Comparison of ENCODE assay signal across 10 cellular contexts in genomic region chr13:54949735-54950134, GRCh38.
DNase-seq lines count a peak whose midpoint lies in the region; FAIRE-seq and TF ChIP-seq lines count a peak whose summit lies in the region.
"Had no signal": no experiment of that assay in that cellular context is flagged by ENCODE, and none has a peak within 500 bp of the region (broad histone marks: within the 10 kb centered on the region; RNA-seq: fewer than 3 reads in every experiment).

No MANE protein-coding gene starts in this region.

- no peaks in the 10 kb centered on the region for H3K27me3 Mint-ChIP-seq in activated T-cell treated with anti-CD3 and anti-CD28 coated beads, Interleukin-2, amount 50 U/mL, for 24 hours

- FAIRE-seq in H1 (lab: Jason Lieb, UNC) (no peak), kidney (lab: Jason Lieb, UNC) (no peak)
- FAIRE-seq: H54 had no signal

- no peak overlapping the region for H2BK120ac ChIP-seq in H1 (replicated peaks; ENCODE audit: low read depth, low read length)

- CTCF ChIA-PET in H1 (lab: Charles Lee; ENCODE audit: partially characterized antibody) = interaction anchor here (0.9 to 1.9 kb wide), 5 partner anchors 9 to 296 kb away, joined by 3 to 7 read pairs (median 3); no protein-coding TSS in a partner anchor

- H2BK12ac ChIP-seq in H1 (ENCODE audit: low read depth, low read length) = no peak overlapping the region

- H3K9ac ChIP-seq in H1 (replicated peaks in 1 of 4; ENCODE audit: extremely low read depth in 1 of 4, low read depth in 3 of 4, low read length in 3 of 4) (no peak overlapping the region), kidney (ENCODE audit: low read length in 2 of 2) (no peak overlapping the region)

- no peak for TF ChIP-seq CTCF in H1 (IDR thresholded peaks at IDR 0.05; ENCODE audit: control extremely low read depth in 1 of 3, insufficient read depth in 1 of 3, low read depth in 1 of 3, low read length in 3 of 3)
- no peak for TF ChIP-seq CTCF in kidney (IDR thresholded peaks at IDR 0.05; ENCODE audit: borderline replicate concordance, extremely low read depth, insufficient read depth)

- WGBS in H1 (ENCODE audit: extremely low coverage in 1 of 2, insufficient coverage in 1 of 2, insufficient read length in 1 of 2, insufficient replicate concordance in 2 of 2, low coverage in 1 of 2, low lambda C conversion rate in 2 of 2, missing lambda C conversion rate in 1 of 2), 2 experiments = 78% methylated on average over 4 of the region's 4 CpGs; no CpG with 5 or more reads in 1 of the 2 experiments

- DNase-seq in HS-5 (ENCODE audit: low read depth) (peak; percentile 0), RKO (ENCODE audit: low spot score) (peak; percentile 18), H1 (ENCODE audit: low read depth in 1 of 2, low spot score in 2 of 2) (no peak), kidney (no peak), hepatic stellate cell (ENCODE audit: low spot score) (no peak)
- DNase-seq in activated T-cell treated with anti-CD3 and anti-CD28 coated beads, Interleukin-2, amount 50 U/mL, for 24 hours = no peak
- DNase-seq: Caco-2; CD8-positive, alpha-beta T cell had no signal

- H3K14ac ChIP-seq in H1 (ENCODE audit: insufficient read length) = no peak overlapping the region

- peak overlapping the region; percentile 29; the same call in 1 of the 2 replicates for H2BK5ac ChIP-seq in H1 (ENCODE audit: low read depth, low read length)

- no peaks in the 10 kb centered on the region for H3K9me3 ChIP-seq in H1 (ENCODE audit: insufficient read depth in 2 of 2, low read depth in 1 of 2, low read length in 1 of 2)
- H3K9me3 ChIP-seq in kidney (ENCODE audit: control insufficient read depth in 1 of 2, low read length in 2 of 2) = no peaks in the 10 kb centered on the region
- H3K9me3 ChIP-seq: Caco-2 had no signal

- H3K27ac Mint-ChIP-seq in activated T-cell treated with anti-CD3 and anti-CD28 coated beads, Interleukin-2, amount 50 U/mL, for 24 hours = no peak overlapping the region
- H3K27ac Mint-ChIP-seq: CD14-positive monocyte; CD8-positive, alpha-beta T cell had no signal

- H3K4me1 ChIP-seq in H1 (replicated peaks in 1 of 4; ENCODE audit: control insufficient read depth in 3 of 4, insufficient read depth in 4 of 4, low read length in 3 of 4) (peaks cover 0 to 17% (median under 1%) of the 10 kb centered on the region in 4 experiments; a peak in 1 of 7 replicates), kidney (ENCODE audit: control insufficient read depth in 1 of 2, insufficient read depth in 1 of 2, low read depth in 1 of 2, low read length in 2 of 2) (no peaks in the 10 kb centered on the region)
- H3K4me1 ChIP-seq: Caco-2 had no signal

- no peak overlapping the region for H3K4me3 Mint-ChIP-seq in activated T-cell treated with anti-CD3 and anti-CD28 coated beads, Interleukin-2, amount 50 U/mL, for 24 hours
- H3K4me3 Mint-ChIP-seq: CD14-positive monocyte; CD8-positive, alpha-beta T cell had no signal

- H4K20me1 ChIP-seq in H1 (replicated peaks in 1 of 2; ENCODE audit: control insufficient read depth in 1 of 2, insufficient read depth in 2 of 2, low read length in 2 of 2) = no peaks in the 10 kb centered on the region

- H4K8ac ChIP-seq in H1 (ENCODE audit: extremely low read depth, insufficient read depth, low read length) = no peak overlapping the region

- no peak overlapping the region for H3K4ac ChIP-seq in H1 (replicated peaks; ENCODE audit: insufficient read length, low read depth, low read length)

- H3K27me3 ChIP-seq in H1 (replicated peaks in 1 of 4; ENCODE audit: control insufficient read depth in 3 of 4, extremely low read depth in 1 of 4, insufficient read depth in 3 of 4, low read length in 3 of 4) = no peaks in the 10 kb centered on the region; a peak in 1 of 7 replicates

- H2AK5ac ChIP-seq in H1 (ENCODE audit: low read depth, low read length) = no peak overlapping the region

- no peak overlapping the region for H4K91ac ChIP-seq in H1 (replicated peaks; ENCODE audit: insufficient read length, low read length)

- H3K36me3 ChIP-seq in H1 (ENCODE audit: control insufficient read depth in 2 of 4, insufficient read depth in 4 of 4, low read length in 3 of 4) (peaks cover 0 to 2% (median 0%) of the 10 kb centered on the region in 4 experiments; a peak in 2 of 8 replicates), kidney (ENCODE audit: control insufficient read depth in 1 of 2, insufficient read depth in 2 of 2, low read length in 2 of 2) (no peaks in the 10 kb centered on the region)

- TF ChIP-seq POLR2A in H1 (IDR thresholded peaks at IDR 0.05; ENCODE audit: control extremely low read depth in 1 of 2, low read depth in 2 of 2, low read length in 2 of 2) = no peak

- no peaks in the 10 kb centered on the region for H3K79me1 ChIP-seq in H1 (ENCODE audit: low read depth, low read length)

- H3K27ac ChIP-seq in H1 (ENCODE audit: low read depth, low read length) = no peak overlapping the region
- H3K27ac ChIP-seq in kidney (ENCODE audit: low read depth in 2 of 2, low read length in 2 of 2) = no peak overlapping the region

- no peak overlapping the region for H3K18ac ChIP-seq in H1 (ENCODE audit: extremely low read depth, low read length)

- POLR2A ChIA-PET in H1 (lab: Charles Lee; ENCODE audit: partially characterized antibody) = no interaction called here

- TF ChIP-seq EP300 in H1 (IDR thresholded peaks at IDR 0.05; ENCODE audit: borderline replicate concordance in 1 of 2, low read depth in 2 of 2, low read length in 2 of 2) = no peak

- H3K23ac ChIP-seq in H1 (ENCODE audit: insufficient read length) = no peak overlapping the region

- H4K5ac ChIP-seq in H1 (ENCODE audit: insufficient read length, low read depth, low read length) = no peak overlapping the region

- H3K9me3 Mint-ChIP-seq in activated T-cell treated with anti-CD3 and anti-CD28 coated beads, Interleukin-2, amount 50 U/mL, for 24 hours = peaks cover 9% of the 10 kb centered on the region

- H3K4me3 ChIP-seq in H1 (ENCODE audit: extremely low read depth in 1 of 4, insufficient read depth in 2 of 4, low read depth in 3 of 4, low read length in 4 of 4) (no peak overlapping the region), kidney (ENCODE audit: low read length in 2 of 2) (no peak overlapping the region)

- no peaks in the 10 kb centered on the region for H3K23me2 ChIP-seq in H1 (ENCODE audit: low read depth, low read length)

- no peak overlapping the region for H2BK15ac ChIP-seq in H1 (ENCODE audit: low read length)

- no peak for TF ChIP-seq RAD21 in H1 (IDR thresholded peaks at IDR 0.05 in 1 of 2, conservative IDR thresholded peaks at IDR 0.05 in 1 of 2; ENCODE audit: low read depth in 2 of 2, low read length in 2 of 2)

- no peaks in the 10 kb centered on the region for H3K36me3 Mint-ChIP-seq in activated T-cell treated with anti-CD3 and anti-CD28 coated beads, Interleukin-2, amount 50 U/mL, for 24 hours (ENCODE audit: low read depth)
- H3K36me3 Mint-ChIP-seq: CD14-positive monocyte; CD8-positive, alpha-beta T cell had no signal

- H3K4me2 ChIP-seq in H1 (ENCODE audit: insufficient read depth in 1 of 2, low read depth in 2 of 2, low read length in 2 of 2) = no peak overlapping the region

- no peak overlapping the region for H2BK20ac ChIP-seq in H1 (ENCODE audit: low read length)

- H3K4me1 Mint-ChIP-seq in activated T-cell treated with anti-CD3 and anti-CD28 coated beads, Interleukin-2, amount 50 U/mL, for 24 hours (ENCODE audit: low read depth) = no peaks in the 10 kb centered on the region
- H3K4me1 Mint-ChIP-seq: CD14-positive monocyte had no signal

- H3K79me2 ChIP-seq in H1 (ENCODE audit: control insufficient read depth in 1 of 2, insufficient read depth in 2 of 2, low read length in 2 of 2) = no peaks in the 10 kb centered on the region

- intact Hi-C loops in kidney (cut with DNase I) = no loop called here

- no peak overlapping the region for H3K56ac ChIP-seq in H1 (replicated peaks; ENCODE audit: insufficient read length, low read depth, low read length)

- no peak overlapping the region for H2AFZ ChIP-seq in H1 (ENCODE audit: low read length)

TF ChIP-seq in H1, 55 proteins besides CTCF, POLR2A, EP300 and RAD21:
- TF ChIP-seq SP4 (IDR thresholded peaks at IDR 0.05; ENCODE audit: low read length) = no peak

Comparison
In these comparisons a context has a peak if more than half of its experiments do, and no peak if none do; other contexts are left out.
1. DNase-seq: peak in HS-5 (single experiment) and RKO (single experiment); none in H1 (0 of 2), activated T-cell treated with anti-CD3 and anti-CD28 coated beads, Interleukin-2, amount 50 U/mL, for 24 hours (single experiment), kidney (single experiment) and hepatic stellate cell (single experiment).